11 cellular contexts compared by ENCODE assay signal in genomic region chr14:72855913-72856312, GRCh38. TPM values are rescaled to one million over a fixed set of nuclear protein-coding genes. Genes with fewer than 3 reads are reported as not detected.
DNase-seq lines count a peak whose midpoint lies in the region; ATAC-seq lines count a peak whose summit lies in the region.
"Had no signal": no experiment of that assay in that cellular context is flagged by ENCODE, and none has a peak within 500 bp of the region (broad histone marks: within the 10 kb centered on the region; RNA-seq: fewer than 3 reads in every experiment).

No MANE protein-coding gene starts in this region.

- no peak overlapping the region for H3K27ac Mint-ChIP-seq in activated naive CD8-positive, alpha-beta T cell treated with anti-CD3 and anti-CD28 coated beads, Interleukin-2, amount 50 U/mL, for 24 hours
- H3K27ac Mint-ChIP-seq in activated naive CD8-positive, alpha-beta T cell treated with anti-CD3 and anti-CD28 coated beads for 36 hours: no peak overlapping the region
- H3K27ac Mint-ChIP-seq in stimulated activated naive B cell treated with anti-CD40 and anti-IgM and Interleukin-4, amounts not matched to agents 10 μg/mL and 1 μg/mL and 100 μg/mL, for 72 hours: peak overlapping the region; percentile 52

- peaks cover 3% of the 10 kb centered on the region for H3K4me1 ChIP-seq in adipocyte (ENCODE audit: control insufficient read depth, insufficient read depth, low read length)

- ATAC-seq in activated naive CD8-positive, alpha-beta T cell treated with anti-CD3 and anti-CD28 coated beads, Interleukin-2, amount 50 U/mL, for 24 hours: peak; percentile 40
- peak; percentile 85 to 92 for ATAC-seq in stimulated activated naive B cell treated with anti-CD40 and anti-IgM and Interleukin-4, amounts not matched to agents 10 μg/mL and 1 μg/mL and 100 μg/mL, for 72 hours (replicated peaks)
- no peak for ATAC-seq in GM21423 (IDR thresholded peaks at IDR 0.05; ENCODE audit: unreplicated experiment)

- H3K27me3 Mint-ChIP-seq in activated naive CD8-positive, alpha-beta T cell treated with anti-CD3 and anti-CD28 coated beads, Interleukin-2, amount 50 U/mL, for 24 hours: no peaks in the 10 kb centered on the region
- no peaks in the 10 kb centered on the region for H3K27me3 Mint-ChIP-seq in activated naive CD8-positive, alpha-beta T cell treated with anti-CD3 and anti-CD28 coated beads for 36 hours
- no peaks in the 10 kb centered on the region for H3K27me3 Mint-ChIP-seq in stimulated activated naive B cell treated with anti-CD40 and anti-IgM and Interleukin-4, amounts not matched to agents 10 μg/mL and 1 μg/mL and 100 μg/mL, for 72 hours

- no peak overlapping the region for H3K4me3 ChIP-seq in adipocyte (ENCODE audit: low read length)

- no peak overlapping the region for H3K9ac ChIP-seq in adipocyte (ENCODE audit: low read length)

- H3K9me3 ChIP-seq in adipocyte (ENCODE audit: control insufficient read depth, low read length): no peaks in the 10 kb centered on the region

- no peaks in the 10 kb centered on the region for H3K36me3 Mint-ChIP-seq in activated naive CD8-positive, alpha-beta T cell treated with anti-CD3 and anti-CD28 coated beads, Interleukin-2, amount 50 U/mL, for 24 hours (ENCODE audit: low read depth)
- H3K36me3 Mint-ChIP-seq in activated naive CD8-positive, alpha-beta T cell treated with anti-CD3 and anti-CD28 coated beads for 36 hours: no peaks in the 10 kb centered on the region
- peaks cover 7 to 9% of the 10 kb centered on the region in 2 donors for H3K36me3 Mint-ChIP-seq in stimulated activated naive B cell treated with anti-CD40 and anti-IgM and Interleukin-4, amounts not matched to agents 10 μg/mL and 1 μg/mL and 100 μg/mL, for 72 hours

- H3K4me3 Mint-ChIP-seq in activated naive CD8-positive, alpha-beta T cell treated with anti-CD3 and anti-CD28 coated beads, Interleukin-2, amount 50 U/mL, for 24 hours: no peak overlapping the region
- H3K4me3 Mint-ChIP-seq in activated naive CD8-positive, alpha-beta T cell treated with anti-CD3 and anti-CD28 coated beads for 36 hours: no peak overlapping the region
- H3K4me3 Mint-ChIP-seq in stimulated activated naive B cell treated with anti-CD40 and anti-IgM and Interleukin-4, amounts not matched to agents 10 μg/mL and 1 μg/mL and 100 μg/mL, for 72 hours: no peak overlapping the region

- no peaks in the 10 kb centered on the region for H3K27me3 ChIP-seq in adipocyte (replicated peaks; ENCODE audit: control insufficient read depth, insufficient read depth, low read length)

- no peak for DNase-seq in activated naive CD8-positive, alpha-beta T cell treated with anti-CD3 and anti-CD28 coated beads, Interleukin-2, amount 50 U/mL, for 24 hours
- no peak for DNase-seq in activated naive CD8-positive, alpha-beta T cell treated with anti-CD3 and anti-CD28 coated beads for 36 hours
- peak; percentile 81 for DNase-seq in adipocyte (ENCODE audit: low read depth)
- DNase-seq in globus pallidus (ENCODE audit: low spot score): peak; percentile 23
- DNase-seq in stimulated activated naive B cell treated with anti-CD40 and anti-IgM and Interleukin-4, amounts not matched to agents 10 μg/mL and 1 μg/mL and 100 μg/mL, for 72 hours: no peak
- DNase-seq in ecto neural progenitor cell (ENCODE audit: low spot score): no peak
- no peak for DNase-seq in NCI-H2196 treated with DMSO at 0.1 percent for 48 hours (lab: John Stamatoyannopoulos, UW; ENCODE audit: unreplicated experiment)
- DNase-seq: DMS 273 treated with DMSO at 0.1 percent for 48 hours; effector memory CD4-positive, alpha-beta T cell; right cardiac atrium had no signal

- H3K4me1 Mint-ChIP-seq in activated naive CD8-positive, alpha-beta T cell treated with anti-CD3 and anti-CD28 coated beads, Interleukin-2, amount 50 U/mL, for 24 hours: no peaks in the 10 kb centered on the region
- H3K4me1 Mint-ChIP-seq in activated naive CD8-positive, alpha-beta T cell treated with anti-CD3 and anti-CD28 coated beads for 36 hours: peaks cover 7% of the 10 kb centered on the region
- peaks cover 13 to 52% of the 10 kb centered on the region in 2 donors for H3K4me1 Mint-ChIP-seq in stimulated activated naive B cell treated with anti-CD40 and anti-IgM and Interleukin-4, amounts not matched to agents 10 μg/mL and 1 μg/mL and 100 μg/mL, for 72 hours

- H3K36me3 ChIP-seq in adipocyte (ENCODE audit: control insufficient read depth, insufficient read depth, low read length, severe bottlenecking): no peaks in the 10 kb centered on the region

- no peaks in the 10 kb centered on the region for H3K9me3 Mint-ChIP-seq in activated naive CD8-positive, alpha-beta T cell treated with anti-CD3 and anti-CD28 coated beads, Interleukin-2, amount 50 U/mL, for 24 hours
- no peaks in the 10 kb centered on the region for H3K9me3 Mint-ChIP-seq in activated naive CD8-positive, alpha-beta T cell treated with anti-CD3 and anti-CD28 coated beads for 36 hours
- no peaks in the 10 kb centered on the region for H3K9me3 Mint-ChIP-seq in stimulated activated naive B cell treated with anti-CD40 and anti-IgM and Interleukin-4, amounts not matched to agents 10 μg/mL and 1 μg/mL and 100 μg/mL, for 72 hours

RNA-seq across cellular contexts. Expression of gene DPF3, which starts 38.0 kb away (rescaled TPM):
- total RNA-seq in activated naive CD8-positive, alpha-beta T cell treated with anti-CD3 and anti-CD28 coated beads for 36 hours: 1 to 10 TPM; 1.1 to 1.3 TPM

Comparison
In these comparisons a context has a peak if more than half of its experiments do, and no peak if none do; other contexts are left out.
1. DNase-seq: peak in adipocyte (single experiment) and globus pallidus (single experiment); none in activated naive CD8-positive, alpha-beta T cell treated with anti-CD3 and anti-CD28 coated beads, Interleukin-2, amount 50 U/mL, for 24 hours (single experiment), activated naive CD8-positive, alpha-beta T cell treated with anti-CD3 and anti-CD28 coated beads for 36 hours (single experiment), stimulated activated naive B cell treated with anti-CD40 and anti-IgM and Interleukin-4, amounts not matched to agents 10 μg/mL and 1 μg/mL and 100 μg/mL, for 72 hours (single experiment), ecto neural progenitor cell (single experiment) and NCI-H2196 treated with DMSO at 0.1 percent for 48 hours (single experiment).